ENCODE assay signal across 1 cellular context in the genomic region with DNA sequence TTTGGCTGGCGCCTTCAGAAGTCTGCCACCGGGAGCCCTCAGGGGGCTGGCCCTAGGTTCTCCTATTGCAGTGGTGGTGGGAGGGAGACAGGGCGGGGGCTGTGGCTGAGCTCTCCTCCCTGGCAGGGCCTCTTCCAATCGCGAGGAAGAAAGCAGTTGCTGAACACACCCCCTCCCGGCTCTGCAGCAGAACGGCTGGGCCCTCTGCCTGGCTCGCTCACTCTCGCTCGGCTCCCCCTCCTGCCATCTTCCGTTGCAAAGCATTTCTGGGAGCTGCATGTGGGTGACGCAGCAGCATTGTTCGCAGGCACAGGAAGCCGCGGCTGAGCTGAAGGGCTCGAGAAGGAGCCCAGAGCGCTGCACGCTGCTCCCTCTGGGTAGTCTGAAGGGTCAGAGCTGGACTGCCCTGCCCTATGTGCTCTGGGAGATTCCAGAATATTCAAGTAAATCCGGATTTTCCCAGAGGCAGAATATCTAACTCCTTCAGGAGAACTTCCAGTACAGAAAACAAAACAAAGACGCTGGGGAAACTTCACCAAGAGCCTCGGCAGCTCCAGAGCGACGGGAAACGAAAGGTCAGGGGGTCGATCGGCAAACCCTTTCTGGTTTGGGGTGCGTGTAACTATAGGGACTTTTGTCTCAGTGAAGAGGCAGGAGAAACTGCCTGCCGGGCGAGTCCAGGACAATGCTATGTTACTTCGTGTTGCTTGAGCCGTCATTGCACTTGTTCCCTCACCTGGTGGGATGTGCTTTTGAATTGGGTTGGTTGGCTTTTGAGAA.
TF ChIP-seq lines count a peak whose summit lies in the region.

No MANE protein-coding gene starts in this region.

TF ChIP-seq in WTC11, 78 proteins besides CTCF, POLR2A, EP300 and RAD21 (continued from another document and continues in another):
- TF ChIP-seq, protein P1, sequence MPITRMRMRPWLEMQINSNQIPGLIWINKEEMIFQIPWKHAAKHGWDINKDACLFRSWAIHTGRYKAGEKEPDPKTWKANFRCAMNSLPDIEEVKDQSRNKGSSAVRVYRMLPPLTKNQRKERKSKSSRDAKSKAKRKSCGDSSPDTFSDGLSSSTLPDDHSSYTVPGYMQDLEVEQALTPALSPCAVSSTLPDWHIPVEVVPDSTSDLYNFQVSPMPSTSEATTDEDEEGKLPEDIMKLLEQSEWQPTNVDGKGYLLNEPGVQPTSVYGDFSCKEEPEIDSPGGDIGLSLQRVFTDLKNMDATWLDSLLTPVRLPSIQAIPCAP (CRISPR knock-in tag; IDR thresholded peaks at IDR 0.05) = 0 out of 2 replicates have a peak, but pooled peaks have one; percentile 43
- TF ChIP-seq NFYB (CRISPR knock-in tag; conservative IDR thresholded peaks at IDR 0.05; ENCODE audit: low read depth) = no peak; the same call in 1 of the 2 replicates
- no peak for TF ChIP-seq GTF2I (CRISPR knock-in tag; conservative IDR thresholded peaks at IDR 0.05)
- peak; percentile 94 for TF ChIP-seq ZNF232 (CRISPR knock-in tag; IDR thresholded peaks at IDR 0.05)
- peak; percentile 84; the same call in 1 of the 2 replicates for TF ChIP-seq SP1 (CRISPR knock-in tag; conservative IDR thresholded peaks at IDR 0.05)
- TF ChIP-seq, protein P2, sequence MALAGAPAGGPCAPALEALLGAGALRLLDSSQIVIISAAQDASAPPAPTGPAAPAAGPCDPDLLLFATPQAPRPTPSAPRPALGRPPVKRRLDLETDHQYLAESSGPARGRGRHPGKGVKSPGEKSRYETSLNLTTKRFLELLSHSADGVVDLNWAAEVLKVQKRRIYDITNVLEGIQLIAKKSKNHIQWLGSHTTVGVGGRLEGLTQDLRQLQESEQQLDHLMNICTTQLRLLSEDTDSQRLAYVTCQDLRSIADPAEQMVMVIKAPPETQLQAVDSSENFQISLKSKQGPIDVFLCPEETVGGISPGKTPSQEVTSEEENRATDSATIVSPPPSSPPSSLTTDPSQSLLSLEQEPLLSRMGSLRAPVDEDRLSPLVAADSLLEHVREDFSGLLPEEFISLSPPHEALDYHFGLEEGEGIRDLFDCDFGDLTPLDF (CRISPR knock-in tag; IDR thresholded peaks at IDR 0.05) = no peak
- TF ChIP-seq ZNF396 (CRISPR knock-in tag; IDR thresholded peaks at IDR 0.05; ENCODE audit: borderline replicate concordance) = no peak
- no peak for TF ChIP-seq ESRRA (CRISPR knock-in tag; IDR thresholded peaks at IDR 0.05; ENCODE audit: borderline replicate concordance)
- peak; percentile 73; the same call in 1 of the 2 replicates for TF ChIP-seq CREM (CRISPR knock-in tag; IDR thresholded peaks at IDR 0.05)
- no peak for TF ChIP-seq ZNF671 (CRISPR knock-in tag; IDR thresholded peaks at IDR 0.05)
- TF ChIP-seq, protein P3, sequence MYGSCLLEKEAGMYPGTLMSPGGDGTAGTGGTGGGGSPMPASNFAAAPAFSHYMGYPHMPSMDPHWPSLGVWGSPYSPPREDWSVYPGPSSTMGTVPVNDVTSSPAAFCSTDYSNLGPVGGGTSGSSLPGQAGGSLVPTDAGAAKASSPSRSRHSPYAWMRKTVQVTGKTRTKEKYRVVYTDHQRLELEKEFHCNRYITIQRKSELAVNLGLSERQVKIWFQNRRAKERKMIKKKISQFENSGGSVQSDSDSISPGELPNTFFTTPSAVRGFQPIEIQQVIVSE (CRISPR knock-in tag; IDR thresholded peaks at IDR 0.05; ENCODE audit: borderline replicate concordance) = no peak
- TF ChIP-seq, protein P4, sequence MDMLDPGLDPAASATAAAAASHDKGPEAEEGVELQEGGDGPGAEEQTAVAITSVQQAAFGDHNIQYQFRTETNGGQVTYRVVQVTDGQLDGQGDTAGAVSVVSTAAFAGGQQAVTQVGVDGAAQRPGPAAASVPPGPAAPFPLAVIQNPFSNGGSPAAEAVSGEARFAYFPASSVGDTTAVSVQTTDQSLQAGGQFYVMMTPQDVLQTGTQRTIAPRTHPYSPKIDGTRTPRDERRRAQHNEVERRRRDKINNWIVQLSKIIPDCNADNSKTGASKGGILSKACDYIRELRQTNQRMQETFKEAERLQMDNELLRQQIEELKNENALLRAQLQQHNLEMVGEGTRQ (CRISPR knock-in tag; IDR thresholded peaks at IDR 0.05) = 0 out of 2 replicates have a peak, but pooled peaks have one; percentile 6
- no peak for TF ChIP-seq SOX15 (CRISPR knock-in tag; IDR thresholded peaks at IDR 0.05)
- TF ChIP-seq ELF4 (CRISPR knock-in tag; IDR thresholded peaks at IDR 0.05; ENCODE audit: low read depth) = no peak
- TF ChIP-seq ZNF138 (CRISPR knock-in tag; conservative IDR thresholded peaks at IDR 0.05) = no peak
- no peak for TF ChIP-seq SMAD4 (CRISPR knock-in tag; IDR thresholded peaks at IDR 0.05)
- no peak for TF ChIP-seq IRF2 (CRISPR knock-in tag; IDR thresholded peaks at IDR 0.05; ENCODE audit: borderline replicate concordance, low read depth)
- no peak for TF ChIP-seq ZNF219 (CRISPR knock-in tag; IDR thresholded peaks at IDR 0.05; ENCODE audit: borderline replicate concordance)
- TF ChIP-seq JAZF1 (CRISPR knock-in tag; IDR thresholded peaks at IDR 0.05) = no peak
- TF ChIP-seq, protein P5, sequence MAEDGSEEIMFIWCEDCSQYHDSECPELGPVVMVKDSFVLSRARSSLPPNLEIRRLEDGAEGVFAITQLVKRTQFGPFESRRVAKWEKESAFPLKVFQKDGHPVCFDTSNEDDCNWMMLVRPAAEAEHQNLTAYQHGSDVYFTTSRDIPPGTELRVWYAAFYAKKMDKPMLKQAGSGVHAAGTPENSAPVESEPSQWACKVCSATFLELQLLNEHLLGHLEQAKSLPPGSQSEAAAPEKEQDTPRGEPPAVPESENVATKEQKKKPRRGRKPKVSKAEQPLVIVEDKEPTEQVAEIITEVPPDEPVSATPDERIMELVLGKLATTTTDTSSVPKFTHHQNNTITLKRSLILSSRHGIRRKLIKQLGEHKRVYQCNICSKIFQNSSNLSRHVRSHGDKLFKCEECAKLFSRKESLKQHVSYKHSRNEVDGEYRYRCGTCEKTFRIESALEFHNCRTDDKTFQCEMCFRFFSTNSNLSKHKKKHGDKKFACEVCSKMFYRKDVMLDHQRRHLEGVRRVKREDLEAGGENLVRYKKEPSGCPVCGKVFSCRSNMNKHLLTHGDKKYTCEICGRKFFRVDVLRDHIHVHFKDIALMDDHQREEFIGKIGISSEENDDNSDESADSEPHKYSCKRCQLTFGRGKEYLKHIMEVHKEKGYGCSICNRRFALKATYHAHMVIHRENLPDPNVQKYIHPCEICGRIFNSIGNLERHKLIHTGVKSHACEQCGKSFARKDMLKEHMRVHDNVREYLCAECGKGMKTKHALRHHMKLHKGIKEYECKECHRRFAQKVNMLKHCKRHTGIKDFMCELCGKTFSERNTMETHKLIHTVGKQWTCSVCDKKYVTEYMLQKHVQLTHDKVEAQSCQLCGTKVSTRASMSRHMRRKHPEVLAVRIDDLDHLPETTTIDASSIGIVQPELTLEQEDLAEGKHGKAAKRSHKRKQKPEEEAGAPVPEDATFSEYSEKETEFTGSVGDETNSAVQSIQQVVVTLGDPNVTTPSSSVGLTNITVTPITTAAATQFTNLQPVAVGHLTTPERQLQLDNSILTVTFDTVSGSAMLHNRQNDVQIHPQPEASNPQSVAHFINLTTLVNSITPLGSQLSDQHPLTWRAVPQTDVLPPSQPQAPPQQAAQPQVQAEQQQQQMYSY (CRISPR knock-in tag; IDR thresholded peaks at IDR 0.05) = no peak
- peak; percentile 63; the same call in 1 of the 2 replicates for TF ChIP-seq GABPB1 (CRISPR knock-in tag; IDR thresholded peaks at IDR 0.05)
- no peak for TF ChIP-seq ZNF416 (CRISPR knock-in tag; IDR thresholded peaks at IDR 0.05)
- TF ChIP-seq, protein P6, sequence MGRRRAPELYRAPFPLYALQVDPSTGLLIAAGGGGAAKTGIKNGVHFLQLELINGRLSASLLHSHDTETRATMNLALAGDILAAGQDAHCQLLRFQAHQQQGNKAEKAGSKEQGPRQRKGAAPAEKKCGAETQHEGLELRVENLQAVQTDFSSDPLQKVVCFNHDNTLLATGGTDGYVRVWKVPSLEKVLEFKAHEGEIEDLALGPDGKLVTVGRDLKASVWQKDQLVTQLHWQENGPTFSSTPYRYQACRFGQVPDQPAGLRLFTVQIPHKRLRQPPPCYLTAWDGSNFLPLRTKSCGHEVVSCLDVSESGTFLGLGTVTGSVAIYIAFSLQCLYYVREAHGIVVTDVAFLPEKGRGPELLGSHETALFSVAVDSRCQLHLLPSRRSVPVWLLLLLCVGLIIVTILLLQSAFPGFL (CRISPR knock-in tag; IDR thresholded peaks at IDR 0.05; ENCODE audit: borderline replicate concordance) = no peak
- TF ChIP-seq KAT7 (CRISPR knock-in tag; IDR thresholded peaks at IDR 0.05; ENCODE audit: borderline replicate concordance) = no peak
- peak; percentile 94 for TF ChIP-seq NFE2L1 (CRISPR knock-in tag; IDR thresholded peaks at IDR 0.05)
- no peak; the same call in 1 of the 2 replicates for TF ChIP-seq CREB1 (CRISPR knock-in tag; IDR thresholded peaks at IDR 0.05)
- TF ChIP-seq, protein P7, sequence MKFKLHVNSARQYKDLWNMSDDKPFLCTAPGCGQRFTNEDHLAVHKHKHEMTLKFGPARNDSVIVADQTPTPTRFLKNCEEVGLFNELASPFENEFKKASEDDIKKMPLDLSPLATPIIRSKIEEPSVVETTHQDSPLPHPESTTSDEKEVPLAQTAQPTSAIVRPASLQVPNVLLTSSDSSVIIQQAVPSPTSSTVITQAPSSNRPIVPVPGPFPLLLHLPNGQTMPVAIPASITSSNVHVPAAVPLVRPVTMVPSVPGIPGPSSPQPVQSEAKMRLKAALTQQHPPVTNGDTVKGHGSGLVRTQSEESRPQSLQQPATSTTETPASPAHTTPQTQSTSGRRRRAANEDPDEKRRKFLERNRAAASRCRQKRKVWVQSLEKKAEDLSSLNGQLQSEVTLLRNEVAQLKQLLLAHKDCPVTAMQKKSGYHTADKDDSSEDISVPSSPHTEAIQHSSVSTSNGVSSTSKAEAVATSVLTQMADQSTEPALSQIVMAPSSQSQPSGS (CRISPR knock-in tag; IDR thresholded peaks at IDR 0.05; ENCODE audit: borderline replicate concordance, low read depth) = no peak
- no peak for TF ChIP-seq RELA (CRISPR knock-in tag; IDR thresholded peaks at IDR 0.05; ENCODE audit: borderline replicate concordance)
- TF ChIP-seq FOXP1 (CRISPR knock-in tag; IDR thresholded peaks at IDR 0.05; ENCODE audit: borderline replicate concordance) = peak; percentile 85
- TF ChIP-seq, protein P8, sequence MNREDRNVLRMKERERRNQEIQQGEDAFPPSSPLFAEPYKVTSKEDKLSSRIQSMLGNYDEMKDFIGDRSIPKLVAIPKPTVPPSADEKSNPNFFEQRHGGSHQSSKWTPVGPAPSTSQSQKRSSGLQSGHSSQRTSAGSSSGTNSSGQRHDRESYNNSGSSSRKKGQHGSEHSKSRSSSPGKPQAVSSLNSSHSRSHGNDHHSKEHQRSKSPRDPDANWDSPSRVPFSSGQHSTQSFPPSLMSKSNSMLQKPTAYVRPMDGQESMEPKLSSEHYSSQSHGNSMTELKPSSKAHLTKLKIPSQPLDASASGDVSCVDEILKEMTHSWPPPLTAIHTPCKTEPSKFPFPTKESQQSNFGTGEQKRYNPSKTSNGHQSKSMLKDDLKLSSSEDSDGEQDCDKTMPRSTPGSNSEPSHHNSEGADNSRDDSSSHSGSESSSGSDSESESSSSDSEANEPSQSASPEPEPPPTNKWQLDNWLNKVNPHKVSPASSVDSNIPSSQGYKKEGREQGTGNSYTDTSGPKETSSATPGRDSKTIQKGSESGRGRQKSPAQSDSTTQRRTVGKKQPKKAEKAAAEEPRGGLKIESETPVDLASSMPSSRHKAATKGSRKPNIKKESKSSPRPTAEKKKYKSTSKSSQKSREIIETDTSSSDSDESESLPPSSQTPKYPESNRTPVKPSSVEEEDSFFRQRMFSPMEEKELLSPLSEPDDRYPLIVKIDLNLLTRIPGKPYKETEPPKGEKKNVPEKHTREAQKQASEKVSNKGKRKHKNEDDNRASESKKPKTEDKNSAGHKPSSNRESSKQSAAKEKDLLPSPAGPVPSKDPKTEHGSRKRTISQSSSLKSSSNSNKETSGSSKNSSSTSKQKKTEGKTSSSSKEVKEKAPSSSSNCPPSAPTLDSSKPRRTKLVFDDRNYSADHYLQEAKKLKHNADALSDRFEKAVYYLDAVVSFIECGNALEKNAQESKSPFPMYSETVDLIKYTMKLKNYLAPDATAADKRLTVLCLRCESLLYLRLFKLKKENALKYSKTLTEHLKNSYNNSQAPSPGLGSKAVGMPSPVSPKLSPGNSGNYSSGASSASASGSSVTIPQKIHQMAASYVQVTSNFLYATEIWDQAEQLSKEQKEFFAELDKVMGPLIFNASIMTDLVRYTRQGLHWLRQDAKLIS (CRISPR knock-in tag; IDR thresholded peaks at IDR 0.05; ENCODE audit: borderline replicate concordance) = no peak
- peak; percentile 93 for TF ChIP-seq ETV6 (CRISPR knock-in tag; IDR thresholded peaks at IDR 0.05)
- no peak for TF ChIP-seq MYBL2 (CRISPR knock-in tag; IDR thresholded peaks at IDR 0.05)
- no peak for TF ChIP-seq NR1H2 (CRISPR knock-in tag; IDR thresholded peaks at IDR 0.05)
- TF ChIP-seq, protein P9, sequence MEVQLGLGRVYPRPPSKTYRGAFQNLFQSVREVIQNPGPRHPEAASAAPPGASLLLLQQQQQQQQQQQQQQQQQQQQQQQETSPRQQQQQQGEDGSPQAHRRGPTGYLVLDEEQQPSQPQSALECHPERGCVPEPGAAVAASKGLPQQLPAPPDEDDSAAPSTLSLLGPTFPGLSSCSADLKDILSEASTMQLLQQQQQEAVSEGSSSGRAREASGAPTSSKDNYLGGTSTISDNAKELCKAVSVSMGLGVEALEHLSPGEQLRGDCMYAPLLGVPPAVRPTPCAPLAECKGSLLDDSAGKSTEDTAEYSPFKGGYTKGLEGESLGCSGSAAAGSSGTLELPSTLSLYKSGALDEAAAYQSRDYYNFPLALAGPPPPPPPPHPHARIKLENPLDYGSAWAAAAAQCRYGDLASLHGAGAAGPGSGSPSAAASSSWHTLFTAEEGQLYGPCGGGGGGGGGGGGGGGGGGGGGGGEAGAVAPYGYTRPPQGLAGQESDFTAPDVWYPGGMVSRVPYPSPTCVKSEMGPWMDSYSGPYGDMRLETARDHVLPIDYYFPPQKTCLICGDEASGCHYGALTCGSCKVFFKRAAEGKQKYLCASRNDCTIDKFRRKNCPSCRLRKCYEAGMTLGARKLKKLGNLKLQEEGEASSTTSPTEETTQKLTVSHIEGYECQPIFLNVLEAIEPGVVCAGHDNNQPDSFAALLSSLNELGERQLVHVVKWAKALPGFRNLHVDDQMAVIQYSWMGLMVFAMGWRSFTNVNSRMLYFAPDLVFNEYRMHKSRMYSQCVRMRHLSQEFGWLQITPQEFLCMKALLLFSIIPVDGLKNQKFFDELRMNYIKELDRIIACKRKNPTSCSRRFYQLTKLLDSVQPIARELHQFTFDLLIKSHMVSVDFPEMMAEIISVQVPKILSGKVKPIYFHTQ (CRISPR knock-in tag; IDR thresholded peaks at IDR 0.05) = no peak
- TF ChIP-seq, protein P10, sequence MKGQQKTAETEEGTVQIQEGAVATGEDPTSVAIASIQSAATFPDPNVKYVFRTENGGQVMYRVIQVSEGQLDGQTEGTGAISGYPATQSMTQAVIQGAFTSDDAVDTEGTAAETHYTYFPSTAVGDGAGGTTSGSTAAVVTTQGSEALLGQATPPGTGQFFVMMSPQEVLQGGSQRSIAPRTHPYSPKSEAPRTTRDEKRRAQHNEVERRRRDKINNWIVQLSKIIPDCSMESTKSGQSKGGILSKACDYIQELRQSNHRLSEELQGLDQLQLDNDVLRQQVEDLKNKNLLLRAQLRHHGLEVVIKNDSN (CRISPR knock-in tag; IDR thresholded peaks at IDR 0.05) = no peak
- TF ChIP-seq, protein P11, sequence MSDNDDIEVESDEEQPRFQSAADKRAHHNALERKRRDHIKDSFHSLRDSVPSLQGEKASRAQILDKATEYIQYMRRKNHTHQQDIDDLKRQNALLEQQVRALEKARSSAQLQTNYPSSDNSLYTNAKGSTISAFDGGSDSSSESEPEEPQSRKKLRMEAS (CRISPR knock-in tag; IDR thresholded peaks at IDR 0.05) = peak; percentile 92
